ENCODE assay signal across 25 cellular contexts in genomic region chr2:188963738-188964137, GRCh38. TPM values are rescaled to one million over a fixed set of nuclear protein-coding genes. Genes with fewer than 3 reads are reported as not detected.
"Had no signal": no experiment of that assay in that cellular context is flagged by ENCODE, and none has a peak within 500 bp of the region (broad histone marks: within the 10 kb centered on the region; RNA-seq: fewer than 3 reads in every experiment).

No MANE protein-coding gene starts in this region.

- H3K9me3 ChIP-seq: gastroesophageal sphincter, lower lobe of right lung, neutrophil, psoas muscle, suprapubic skin, thyroid gland, upper lobe of left lung, uterus had no signal

- H3K4me3 ChIP-seq: coronary artery, gastroesophageal sphincter, left ventricle myocardium inferior, lower lobe of right lung, psoas muscle, skin epidermis, suprapubic skin, thyroid gland, upper lobe of left lung, uterus had no signal

- H3K27me3 ChIP-seq: gastroesophageal sphincter, neutrophil, suprapubic skin, thyroid gland, upper lobe of left lung, uterus had no signal

- ATAC-seq: gastroesophageal sphincter, left cardiac atrium, lower lobe of right lung, psoas muscle, sciatic nerve had no signal

- H3K4me1 ChIP-seq: left ventricle myocardium inferior, lower lobe of right lung, psoas muscle, suprapubic skin, thyroid gland, upper lobe of left lung, uterus had no signal

- FAIRE-seq: endothelial cell of umbilical vein, kidney had no signal

- H3K27ac ChIP-seq: coronary artery, gastroesophageal sphincter, lower lobe of right lung, neutrophil, psoas muscle, suprapubic skin, thyroid gland, upper lobe of left lung, uterus had no signal

- H3K36me3 ChIP-seq: gastroesophageal sphincter, left ventricle myocardium inferior, lower lobe of right lung, neutrophil, suprapubic skin, thyroid gland, upper lobe of left lung, uterus had no signal

- DNase-seq: effector CD4-positive, alpha-beta T cell; endodermal cell; erythroblast; foreskin fibroblast; kidney; left cardiac atrium; left ventricle myocardium inferior; lower lobe of right lung; naive B cell; nephron progenitor cell; psoas muscle; retina; stimulated activated CD4-positive, alpha-beta T cell treated with anti-CD3 and anti-CD28 coated beads, Interleukin-12 subunit alpha, Interleukin-12 subunit beta, amount 100 ng/mL, for 4 hours; stimulated activated naive CD4-positive, alpha-beta T cell; thyroid gland; upper lobe of left lung; uterus had no signal

RNA-seq across cellular contexts. Expression of gene COL3A1, which starts 10.4 kb away (rescaled TPM):
- total RNA-seq: dermis microvascular lymphatic vessel endothelial cell, endodermal cell had no signal
